29 cellular contexts compared by ENCODE assay signal in the genomic region with DNA sequence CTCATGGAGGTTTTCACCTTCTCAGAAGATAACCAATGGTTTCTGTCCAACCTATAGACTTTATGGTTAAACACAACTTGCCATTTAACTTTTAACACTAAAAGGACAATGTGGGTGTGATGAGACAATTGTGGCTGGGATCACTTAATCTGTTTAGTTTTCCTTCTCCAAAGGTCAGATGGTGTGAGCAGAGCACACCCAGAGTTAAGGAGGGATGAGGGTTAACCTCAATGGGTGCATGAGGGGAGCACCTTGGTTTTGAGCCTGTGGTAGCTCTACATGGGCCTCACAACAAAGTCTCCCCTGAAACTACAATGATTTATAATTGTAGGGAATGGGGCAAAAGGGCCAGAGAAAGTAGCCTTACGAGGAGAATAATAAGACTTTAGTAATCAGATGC. TPM values are rescaled to one million over a fixed set of nuclear protein-coding genes. Genes with fewer than 3 reads are reported as not detected.
"Had no signal": no experiment of that assay in that cellular context is flagged by ENCODE, and none has a peak within 500 bp of the region (broad histone marks: within the 10 kb centered on the region; RNA-seq: fewer than 3 reads in every experiment).

No MANE protein-coding gene starts in this region.

- ATAC-seq: natural killer cell; sciatic nerve; stimulated activated naive B cell treated with anti-CD40 and anti-IgM and Interleukin-4, amounts not matched to agents 10 μg/mL and 1 μg/mL and 100 μg/mL, for 72 hours had no signal

- H3K27me3 ChIP-seq: hepatocyte, neural progenitor cell, neutrophil, ovary, testis, thyroid gland, transverse colon, upper lobe of left lung, vagina had no signal

- H3K4me3 ChIP-seq: hepatocyte, left ventricle myocardium inferior, lung, neural progenitor cell, ovary, prostate gland, skin epidermis, testis, thyroid gland, transverse colon, upper lobe of left lung, vagina had no signal

- H3K9ac ChIP-seq: neural progenitor cell had no signal

- H3K9me3 ChIP-seq: left ventricle myocardium inferior, neutrophil, ovary, prostate gland, testis, thyroid gland, transverse colon, upper lobe of left lung, vagina had no signal

- H3K36me3 ChIP-seq: neural progenitor cell, ovary, prostate gland had no signal

- H3K27me3 Mint-ChIP-seq: naive B cell; stimulated activated naive B cell treated with anti-CD40 and anti-IgM and Interleukin-4, amounts not matched to agents 10 μg/mL and 1 μg/mL and 100 μg/mL, for 72 hours; stimulated activated naive CD8-positive, alpha-beta T cell treated with anti-CD3 and anti-CD28 coated beads, Interleukin-15, Interleukin-2, amounts not matched to agents 100 ng/mL and 50 ng/mL, for 24 hours had no signal

- H3K27ac ChIP-seq: hepatocyte, left ventricle myocardium inferior, neural progenitor cell, neutrophil, ovary, prostate gland, skin epidermis, testis, thyroid gland, transverse colon, upper lobe of left lung, vagina had no signal

- H3K79me2 ChIP-seq: hepatocyte had no signal

- H3K9me3 Mint-ChIP-seq: mesothelial cell of epicardium; naive B cell; natural killer cell; nephron progenitor cell; neural progenitor cell; stimulated activated naive B cell treated with anti-CD40 and anti-IgM and Interleukin-4, amounts not matched to agents 10 μg/mL and 1 μg/mL and 100 μg/mL, for 72 hours; stimulated activated naive CD8-positive, alpha-beta T cell treated with anti-CD3 and anti-CD28 coated beads, Interleukin-15, Interleukin-2, amounts not matched to agents 100 ng/mL and 50 ng/mL, for 24 hours had no signal

- H2AFZ ChIP-seq: hepatocyte, neural progenitor cell had no signal

- H3K4me2 ChIP-seq: hepatocyte, neural progenitor cell had no signal

- DNase-seq: left ventricle myocardium inferior; mesendoderm; naive B cell; natural killer cell; nephron progenitor cell; occipital lobe; ovary; posterior cingulate gyrus; retina; right cardiac atrium; stimulated activated CD4-positive, alpha-beta T cell treated with anti-CD3 and anti-CD28 coated beads, Interleukin-12 subunit alpha, Interleukin-12 subunit beta, amount 100 ng/mL, for 4 hours; stimulated activated CD4-positive, alpha-beta T cell treated with anti-CD3 and anti-CD28 coated beads, Interleukin-15, amount 100 ng/mL, for 24 hours; stimulated activated CD4-positive, alpha-beta T cell treated with anti-CD3 and anti-CD28 coated beads, Interleukin-2, amount 100 ng/mL, for 24 hours; stimulated activated CD4-positive, alpha-beta T cell treated with anti-CD3 and anti-CD28 coated beads, Interleukin-4, amount 100 ng/mL, for 1 hour; stimulated activated naive B cell treated with anti-CD40 and anti-IgM and Interleukin-4, amounts not matched to agents 10 μg/mL and 1 μg/mL and 100 μg/mL, for 72 hours; testis; thyroid gland; transverse colon; upper lobe of left lung had no signal

- H3K4me1 ChIP-seq: prostate gland, testis, thyroid gland, upper lobe of left lung, vagina had no signal

- H3K27ac Mint-ChIP-seq: mesothelial cell of epicardium; naive B cell; natural killer cell; nephron progenitor cell; neural progenitor cell; stimulated activated naive B cell treated with anti-CD40 and anti-IgM and Interleukin-4, amounts not matched to agents 10 μg/mL and 1 μg/mL and 100 μg/mL, for 72 hours; stimulated activated naive CD8-positive, alpha-beta T cell treated with anti-CD3 and anti-CD28 coated beads, Interleukin-15, Interleukin-2, amounts not matched to agents 100 ng/mL and 50 ng/mL, for 24 hours had no signal

- H3K4me1 Mint-ChIP-seq: naive B cell; stimulated activated naive B cell treated with anti-CD40 and anti-IgM and Interleukin-4, amounts not matched to agents 10 μg/mL and 1 μg/mL and 100 μg/mL, for 72 hours had no signal

- H3K4me3 Mint-ChIP-seq: mesothelial cell of epicardium; naive B cell; natural killer cell; nephron progenitor cell; neural progenitor cell; stimulated activated naive B cell treated with anti-CD40 and anti-IgM and Interleukin-4, amounts not matched to agents 10 μg/mL and 1 μg/mL and 100 μg/mL, for 72 hours; stimulated activated naive CD8-positive, alpha-beta T cell treated with anti-CD3 and anti-CD28 coated beads, Interleukin-15, Interleukin-2, amounts not matched to agents 100 ng/mL and 50 ng/mL, for 24 hours had no signal

RNA-seq across cellular contexts. Expression of gene CHRM4, which starts 28.9 kb away (rescaled TPM):
- total RNA-seq: left ventricle myocardium inferior, sciatic nerve, vagina had no signal
- polyA plus RNA-seq: hepatocyte had no signal
